In the genomic region with DNA sequence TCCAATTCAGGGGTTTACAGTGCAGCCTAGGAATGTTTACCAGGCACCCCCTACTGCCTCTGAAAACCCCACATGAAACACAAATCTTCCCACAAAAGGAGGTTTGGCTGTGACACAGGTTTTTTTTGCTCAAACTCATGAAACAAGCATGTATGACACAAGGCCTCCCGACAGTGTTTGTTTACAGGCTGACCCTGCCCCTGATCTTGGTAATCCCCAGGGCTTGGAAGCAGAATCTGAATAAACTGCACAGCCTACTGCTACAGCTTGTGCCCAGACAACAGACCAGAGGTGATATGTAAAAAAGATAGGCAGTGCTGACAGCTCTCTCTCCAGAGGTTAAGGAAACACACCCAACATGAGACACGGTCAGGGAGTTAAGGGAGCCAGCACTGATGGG, we compare ENCODE assay signal across 13 cellular contexts.
DNase-seq lines count a peak whose midpoint lies in the region; ATAC-seq and TF ChIP-seq lines count a peak whose summit lies in the region.
"Had no signal": no experiment of that assay in that cellular context is flagged by ENCODE, and none has a peak within 500 bp of the region (broad histone marks: within the 10 kb centered on the region; RNA-seq: fewer than 3 reads in every experiment).

No MANE protein-coding gene starts in this region.

- H3K4me1 ChIP-seq in ACC112 (ENCODE audit: control insufficient read depth, insufficient read depth, low read length, unreplicated experiment) = peaks cover 9% of the 10 kb centered on the region

- no peaks in the 10 kb centered on the region for H3K27me3 ChIP-seq in ACC112 (ENCODE audit: insufficient read depth, low read length)

- ATAC-seq in left lobe of liver (peak; percentile 74), GM21717 (IDR thresholded peaks at IDR 0.05; ENCODE audit: unreplicated experiment) (no peak), HG02938 (IDR thresholded peaks at IDR 0.05; ENCODE audit: unreplicated experiment) (no peak)
- ATAC-seq: naive thymus-derived CD8-positive, alpha-beta T cell had no signal

- no peak for TF ChIP-seq CTCF in cardiac fibroblast (IDR thresholded peaks at IDR 0.05; ENCODE audit: low read depth, low read length)

- POLR2A ChIA-PET in activated CD4-positive, alpha-beta memory T cell treated with anti-CD3 and anti-CD28 coated beads, Interleukin-2, amount 10 ng/mL, durations not matched to agents 7 days and 5 days (lab: Charles Lee) = no interaction called here

- H3K4me3 ChIP-seq in ACC112 (ENCODE audit: low read depth, low read length) (no peak overlapping the region), cardiac fibroblast (replicated peaks in 1 of 2; ENCODE audit: low read depth in 2 of 2, low read length in 2 of 2) (no peak overlapping the region)

- peaks cover 22% of the 10 kb centered on the region for H3K36me3 Mint-ChIP-seq in activated CD4-positive, alpha-beta memory T cell treated with anti-CD3 and anti-CD28 coated beads, Interleukin-2, amount 10 ng/mL, durations not matched to agents 7 days and 5 days (ENCODE audit: low read depth)

- H2AFZ ChIP-seq in ACC112 (ENCODE audit: low read length, unreplicated experiment) = no peak overlapping the region

- no peak overlapping the region for H3K27ac Mint-ChIP-seq in activated CD4-positive, alpha-beta memory T cell treated with anti-CD3 and anti-CD28 coated beads, Interleukin-2, amount 10 ng/mL, durations not matched to agents 7 days and 5 days
- H3K27ac Mint-ChIP-seq: B cell; naive thymus-derived CD8-positive, alpha-beta T cell had no signal

- H3K36me3 ChIP-seq in ACC112 (ENCODE audit: insufficient read depth, low read length) = 0 out of 2 replicates have a peak, but pooled peaks cover 13% of the 10 kb centered on the region

- no peaks in the 10 kb centered on the region for H3K4me1 Mint-ChIP-seq in activated CD4-positive, alpha-beta memory T cell treated with anti-CD3 and anti-CD28 coated beads, Interleukin-2, amount 10 ng/mL, durations not matched to agents 7 days and 5 days

- CTCF ChIA-PET in activated CD4-positive, alpha-beta memory T cell treated with anti-CD3 and anti-CD28 coated beads, Interleukin-2, amount 10 ng/mL, durations not matched to agents 7 days and 5 days (lab: Charles Lee) = no interaction called here

- no peaks in the 10 kb centered on the region for H3K27me3 Mint-ChIP-seq in activated CD4-positive, alpha-beta memory T cell treated with anti-CD3 and anti-CD28 coated beads, Interleukin-2, amount 10 ng/mL, durations not matched to agents 7 days and 5 days
- H3K27me3 Mint-ChIP-seq: B cell; naive thymus-derived CD8-positive, alpha-beta T cell had no signal

- no peaks in the 10 kb centered on the region for H3K9me3 Mint-ChIP-seq in activated CD4-positive, alpha-beta memory T cell treated with anti-CD3 and anti-CD28 coated beads, Interleukin-2, amount 10 ng/mL, durations not matched to agents 7 days and 5 days
- H3K9me3 Mint-ChIP-seq: naive thymus-derived CD8-positive, alpha-beta T cell had no signal

- H3K4me3 Mint-ChIP-seq in activated CD4-positive, alpha-beta memory T cell treated with anti-CD3 and anti-CD28 coated beads, Interleukin-2, amount 10 ng/mL, durations not matched to agents 7 days and 5 days = no peak overlapping the region
- H3K4me3 Mint-ChIP-seq: B cell; naive thymus-derived CD8-positive, alpha-beta T cell had no signal

- H3K79me2 ChIP-seq in ACC112 (ENCODE audit: control insufficient read depth, insufficient read depth, low read length, unreplicated experiment) = peaks cover 12% of the 10 kb centered on the region

- DNase-seq in HT1080 (ENCODE audit: low read depth) (peak; percentile 52), cardiac fibroblast (ENCODE audit: low read depth in 2 of 2) (peak; percentile 76 to 90), left lobe of liver (ENCODE audit: low spot score) (no peak)
- DNase-seq in activated CD4-positive, alpha-beta memory T cell treated with anti-CD3 and anti-CD28 coated beads, Interleukin-2, amount 10 ng/mL, durations not matched to agents 7 days and 5 days = no peak
- no peak for DNase-seq in stimulated activated CD4-positive, alpha-beta T cell treated with anti-CD3 and anti-CD28 coated beads, Interleukin-4, amount 100 ng/mL, for 24 hours
- DNase-seq: KG1; naive thymus-derived CD8-positive, alpha-beta T cell; stimulated activated CD4-positive, alpha-beta T cell treated with anti-CD3 and anti-CD28 coated beads, Interleukin-4, amount 100 ng/mL, for 1 hour; trophoblast cell had no signal

- H3K27ac ChIP-seq in ACC112 (ENCODE audit: low read depth, low read length) = peak overlapping the region; percentile 40; the same call in 1 of the 2 replicates

Comparison
In these comparisons a context has a peak if more than half of its experiments do, and no peak if none do; other contexts are left out.
1. DNase-seq: peak in HT1080 (single experiment) and cardiac fibroblast (2 of 2); none in left lobe of liver (single experiment), activated CD4-positive, alpha-beta memory T cell treated with anti-CD3 and anti-CD28 coated beads, Interleukin-2, amount 10 ng/mL, durations not matched to agents 7 days and 5 days (single experiment) and stimulated activated CD4-positive, alpha-beta T cell treated with anti-CD3 and anti-CD28 coated beads, Interleukin-4, amount 100 ng/mL, for 24 hours (single experiment).